ENCODE assay signal across 20 cellular contexts in the genomic region with DNA sequence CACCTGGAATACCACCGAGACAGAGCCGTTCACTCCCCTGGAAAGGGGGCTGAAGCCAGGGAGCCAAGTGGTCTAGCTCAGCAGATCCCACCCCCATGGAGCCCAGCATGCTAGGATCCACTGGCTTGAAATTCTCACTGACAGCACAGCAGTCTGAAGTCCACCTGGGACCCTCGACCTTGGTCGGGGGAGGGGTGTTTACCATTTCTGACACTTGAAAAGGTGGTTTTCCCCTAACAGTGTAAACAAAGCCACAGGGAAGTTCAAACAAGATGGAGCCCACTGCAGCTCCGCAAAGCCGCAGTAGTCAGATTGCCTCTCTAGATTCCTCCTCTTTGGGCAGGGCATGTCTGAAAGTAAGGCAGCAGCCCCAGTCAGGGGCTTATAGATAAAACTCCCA.
"Had no signal": no experiment of that assay in that cellular context is flagged by ENCODE, and none has a peak within 500 bp of the region (broad histone marks: within the 10 kb centered on the region; RNA-seq: fewer than 3 reads in every experiment).

No MANE protein-coding gene starts in this region.

- H3K4me1 ChIP-seq: prostate gland, spleen had no signal

- H3K27me3 ChIP-seq: ovary, sigmoid colon, spleen, transverse colon, upper lobe of right lung had no signal

- H3K36me3 ChIP-seq: left ventricle myocardium inferior, ovary, prostate gland, sigmoid colon, spleen, transverse colon, upper lobe of right lung had no signal

- FAIRE-seq: small intestine, urothelium cell line had no signal

- DNase-seq: islet precursor cell; left ventricle myocardium inferior; midbrain; mucosa of descending colon; naive thymus-derived CD4-positive, alpha-beta T cell; ovary; retina; right cardiac atrium; sigmoid colon; small intestine; stimulated activated CD4-positive, alpha-beta T cell treated with anti-CD3 and anti-CD28 coated beads, Interleukin-4, amount 100 ng/mL, for 24 hours; stimulated activated naive CD4-positive, alpha-beta T cell; transverse colon; upper lobe of right lung had no signal

- H3K9me3 ChIP-seq: mucosa of descending colon, ovary, prostate gland, transverse colon had no signal

- H3K27ac ChIP-seq: left ventricle myocardium inferior, ovary, prostate gland, sigmoid colon, spleen, transverse colon, upper lobe of right lung had no signal

- ATAC-seq: mucosa of descending colon; naive thymus-derived CD4-positive, alpha-beta T cell; natural killer cell treated with Interleukin-12 subunit alpha and Interleukin-12 subunit beta and Interleukin-15 and Interleukin-18, amount 100 ng/mL, for 72 hours; right cardiac atrium; stimulated activated effector memory CD8-positive, alpha-beta T cell treated with anti-CD3 and anti-CD28 coated beads, Interleukin-12 subunit alpha, Interleukin-12 subunit beta, amount 100 ng/mL, for 72 hours; upper lobe of right lung had no signal

- H3K4me3 ChIP-seq: left ventricle myocardium inferior, lung, mucosa of descending colon, ovary, prostate gland, sigmoid colon, spleen, transverse colon, upper lobe of right lung had no signal
